ENCODE assay signal across 1 cellular context in genomic region chr16:81752225-81752875, GRCh38.
TF ChIP-seq lines count a peak whose summit lies in the region.

No MANE protein-coding gene starts in this region.

TF ChIP-seq in K562, 482 proteins besides CTCF, POLR2A, EP300 and RAD21 (continued from another document and continues in another):
- TF ChIP-seq MGA (IDR thresholded peaks at IDR 0.05) (peak; percentile 64), ZNF780A (CRISPR knock-in tag; IDR thresholded peaks at IDR 0.05) (no peak), U2AF2 (optimal IDR thresholded peaks at IDR 0.05; ENCODE audit: low read depth, low read length) (no peak), SNIP1 (IDR thresholded peaks at IDR 0.05; ENCODE audit: low read depth) (no peak), GTF2A2 (tag; IDR thresholded peaks at IDR 0.05) (0 out of 2 replicates have a peak, but pooled peaks have one; percentile 21), ZNF695 (CRISPR knock-in tag; IDR thresholded peaks at IDR 0.05) (no peak), PHB2 (IDR thresholded peaks at IDR 0.05; ENCODE audit: low read depth) (no peak), NFATC3 (IDR thresholded peaks at IDR 0.05) (no peak), CHCHD3 (CRISPR knock-in tag; IDR thresholded peaks at IDR 0.05) (no peak), TCFL5 (CRISPR knock-in tag; conservative IDR thresholded peaks at IDR 0.05) (no peak), SRSF9 (IDR thresholded peaks at IDR 0.05; ENCODE audit: borderline replicate concordance, low read depth, low read length) (no peak), ZKSCAN1 (IDR thresholded peaks at IDR 0.05; ENCODE audit: low read depth, low read length) (0 out of 2 replicates have a peak, but pooled peaks have one; percentile 37), ZNF12 (CRISPR knock-in tag; IDR thresholded peaks at IDR 0.05) (no peak), IRF2 (CRISPR knock-in tag; IDR thresholded peaks at IDR 0.05) (no peak), ARID3A (IDR thresholded peaks at IDR 0.05; ENCODE audit: borderline replicate concordance, low read depth, low read length) (no peak), NR0B1 (IDR thresholded peaks at IDR 0.05; ENCODE audit: partially characterized antibody) (no peak), ESRRB (CRISPR knock-in tag; IDR thresholded peaks at IDR 0.05; ENCODE audit: borderline replicate concordance) (no peak), ZNF133 (CRISPR knock-in tag; IDR thresholded peaks at IDR 0.05) (no peak), CEBPG (CRISPR knock-in tag; IDR thresholded peaks at IDR 0.05) (no peak), CEBPG (tag; conservative IDR thresholded peaks at IDR 0.05 in 1 of 2, IDR thresholded peaks at IDR 0.05 in 1 of 2) (no peak), ETS1 (conservative IDR thresholded peaks at IDR 0.05; ENCODE audit: control insufficient read depth, low read depth, low read length) (no peak), NFRKB (IDR thresholded peaks at IDR 0.05; ENCODE audit: low read depth) (no peak; the same call in 1 of the 2 replicates), ZBTB11 (CRISPR knock-in tag; IDR thresholded peaks at IDR 0.05) (peak in 2 of 3 experiments; percentile 66 to 92; a peak in 4 of 6 replicates), ZNF324 (CRISPR knock-in tag; IDR thresholded peaks at IDR 0.05) (no peak), KDM1A (IDR thresholded peaks at IDR 0.05) (no peak), PBX2 (CRISPR knock-in tag; IDR thresholded peaks at IDR 0.05; ENCODE audit: low read depth) (no peak), PBX2 (tag; conservative IDR thresholded peaks at IDR 0.05; ENCODE audit: low read depth) (no peak), BDP1 (IDR thresholded peaks at IDR 0.05; ENCODE audit: insufficient read depth, insufficient read length) (no peak), U2AF1 (optimal IDR thresholded peaks at IDR 0.05; ENCODE audit: low read depth, low read length) (no peak), NEUROD1 (IDR thresholded peaks at IDR 0.05; ENCODE audit: borderline replicate concordance, low read depth, low read length, partially characterized antibody) (peak; percentile 80), ZBTB43 (CRISPR knock-in tag; IDR thresholded peaks at IDR 0.05) (no peak), ZNF311 (CRISPR knock-in tag; IDR thresholded peaks at IDR 0.05) (0 out of 2 replicates have a peak, but pooled peaks have one; percentile 22), ZNF785 (CRISPR knock-in tag; IDR thresholded peaks at IDR 0.05) (no peak), DLX4 (CRISPR knock-in tag; IDR thresholded peaks at IDR 0.05) (no peak), CGGBP1 (CRISPR knock-in tag; IDR thresholded peaks at IDR 0.05) (no peak)
